ENCODE assay signal across 1 cellular context in genomic region chr1:19209990-19210771, GRCh38.
TF ChIP-seq lines count a peak whose summit lies in the region.

Gene UBR4 (minus strand): TSS chr1:19210266. CDS start chr1:19210248, 18 bp downstream.

TF ChIP-seq in HepG2, 621 proteins besides CTCF, POLR2A, EP300 and RAD21 (continued from another document and continues in another):
- TF ChIP-seq NFKB2 (CRISPR knock-in tag; IDR thresholded peaks at IDR 0.05; ENCODE audit: borderline replicate concordance) (peak; percentile 94), PRPF4 (IDR thresholded peaks at IDR 0.05; ENCODE audit: low read depth, low read length, poor library complexity, severe bottlenecking) (no peak), MYPOP (CRISPR knock-in tag; IDR thresholded peaks at IDR 0.05) (peak; percentile 91), ZNF317 (CRISPR knock-in tag; IDR thresholded peaks at IDR 0.05) (peak; percentile 62), BRD4 (CRISPR knock-in tag; IDR thresholded peaks at IDR 0.05) (peak; percentile 87), KAT8 (CRISPR knock-in tag; IDR thresholded peaks at IDR 0.05) (peak; percentile 98), KLF16 (CRISPR knock-in tag; IDR thresholded peaks at IDR 0.05) (peak in 1 of 2 experiments; percentile 95; a peak in 2 of 4 replicates), MTF2 (CRISPR knock-in tag; IDR thresholded peaks at IDR 0.05; ENCODE audit: borderline replicate concordance) (0 out of 2 replicates have a peak, but pooled peaks have one; percentile 66), NONO (IDR thresholded peaks at IDR 0.05) (no peak), NONO (CRISPR knock-in tag; conservative IDR thresholded peaks at IDR 0.05) (peak; percentile 96), MBNL3 (CRISPR knock-in tag; conservative IDR thresholded peaks at IDR 0.05) (no peak), HINFP (CRISPR knock-in tag; IDR thresholded peaks at IDR 0.05; ENCODE audit: low read depth) (no peak), HHEX (CRISPR knock-in tag; IDR thresholded peaks at IDR 0.05) (no peak), ZNF451 (CRISPR knock-in tag; IDR thresholded peaks at IDR 0.05) (peak; percentile 83; the same call in 1 of the 2 replicates), DPF2 (CRISPR knock-in tag; IDR thresholded peaks at IDR 0.05; ENCODE audit: borderline replicate concordance, low read depth) (peak; percentile 44; the same call in 1 of the 2 replicates), GMEB2 (CRISPR knock-in tag; IDR thresholded peaks at IDR 0.05; ENCODE audit: low read depth) (peak; percentile 83), IKZF5 (CRISPR knock-in tag; IDR thresholded peaks at IDR 0.05) (peak; percentile 92), ZNF780A (CRISPR knock-in tag; IDR thresholded peaks at IDR 0.05) (no peak), SPEN (CRISPR knock-in tag; IDR thresholded peaks at IDR 0.05; ENCODE audit: low read depth) (peak; percentile 99), ZNF263 (CRISPR knock-in tag; IDR thresholded peaks at IDR 0.05) (peak; percentile 71), ZNF207 (IDR thresholded peaks at IDR 0.05; ENCODE audit: borderline replicate concordance) (no peak), ZNF329 (CRISPR knock-in tag; IDR thresholded peaks at IDR 0.05; ENCODE audit: low read depth) (no peak), TBL1XR1 (IDR thresholded peaks at IDR 0.05; ENCODE audit: borderline replicate concordance, low read length, partially characterized antibody) (peak; percentile 14), ARID4A (CRISPR knock-in tag; IDR thresholded peaks at IDR 0.05; ENCODE audit: borderline replicate concordance) (peak; percentile 90; the same call in 1 of the 2 replicates), NR2F6 (IDR thresholded peaks at IDR 0.05) (0 out of 2 replicates have a peak, but pooled peaks have one; percentile 50), NR2F6 (CRISPR knock-in tag; IDR thresholded peaks at IDR 0.05) (peak; percentile 93), ZNF441 (CRISPR knock-in tag; IDR thresholded peaks at IDR 0.05; ENCODE audit: borderline replicate concordance) (peak; percentile 98), NFRKB (IDR thresholded peaks at IDR 0.05) (no peak), ZNF775 (CRISPR knock-in tag; IDR thresholded peaks at IDR 0.05; ENCODE audit: borderline replicate concordance) (no peak), LBX2 (CRISPR knock-in tag; IDR thresholded peaks at IDR 0.05; ENCODE audit: borderline replicate concordance) (no peak), ZNF343 (CRISPR knock-in tag; IDR thresholded peaks at IDR 0.05) (peak; percentile 72; the same call in 1 of the 2 replicates), TBP (CRISPR knock-in tag; IDR thresholded peaks at IDR 0.05) (0 out of 2 replicates have a peak, but pooled peaks have one; percentile 79), ZNF703 (CRISPR knock-in tag; IDR thresholded peaks at IDR 0.05; ENCODE audit: borderline replicate concordance) (no peak), HIVEP1 (CRISPR knock-in tag; IDR thresholded peaks at IDR 0.05) (peak; percentile 77; the same call in 1 of the 2 replicates), ZNF383 (CRISPR knock-in tag; IDR thresholded peaks at IDR 0.05; ENCODE audit: borderline replicate concordance) (no peak), ZNF18 (CRISPR knock-in tag; IDR thresholded peaks at IDR 0.05; ENCODE audit: insufficient replicate concordance) (no peak), FOXC1 (CRISPR knock-in tag; IDR thresholded peaks at IDR 0.05; ENCODE audit: borderline replicate concordance) (peak; percentile 82), PBX3 (CRISPR knock-in tag; IDR thresholded peaks at IDR 0.05; ENCODE audit: borderline replicate concordance) (no peak), MYNN (CRISPR knock-in tag; IDR thresholded peaks at IDR 0.05; ENCODE audit: low read depth) (no peak; the same call in 1 of the 2 replicates), ZNF558 (CRISPR knock-in tag; IDR thresholded peaks at IDR 0.05; ENCODE audit: borderline replicate concordance) (no peak; the same call in 1 of the 2 replicates), SIX1 (CRISPR knock-in tag; IDR thresholded peaks at IDR 0.05; ENCODE audit: borderline replicate concordance) (no peak; the same call in 1 of the 2 replicates), ZSCAN9 (CRISPR knock-in tag; IDR thresholded peaks at IDR 0.05; ENCODE audit: borderline replicate concordance) (peak; percentile 81), POLR2G (IDR thresholded peaks at IDR 0.05; ENCODE audit: low read depth, low read length) (peak; percentile 90), ZNF720 (CRISPR knock-in tag; IDR thresholded peaks at IDR 0.05) (no peak), ZNF251 (CRISPR knock-in tag; IDR thresholded peaks at IDR 0.05) (no peak), JUN (CRISPR knock-in tag; IDR thresholded peaks at IDR 0.05) (peak; percentile 84; the same call in 1 of the 2 replicates), HIC2 (CRISPR knock-in tag; IDR thresholded peaks at IDR 0.05; ENCODE audit: low read depth) (peak; percentile 88; the same call in 1 of the 2 replicates), SRF (IDR thresholded peaks at IDR 0.05; ENCODE audit: low read depth, low read length) (no peak), ZBTB8A (CRISPR knock-in tag; IDR thresholded peaks at IDR 0.05; ENCODE audit: borderline replicate concordance, low read depth) (no peak), THYN1 (CRISPR knock-in tag; IDR thresholded peaks at IDR 0.05; ENCODE audit: borderline replicate concordance, low read depth) (no peak), ZNF746 (CRISPR knock-in tag; IDR thresholded peaks at IDR 0.05) (no peak; the same call in 1 of the 2 replicates), ZNF296 (CRISPR knock-in tag; conservative IDR thresholded peaks at IDR 0.05) (no peak), HNRNPL (IDR thresholded peaks at IDR 0.05; ENCODE audit: low read depth, low read length) (peak; percentile 96), MEIS1 (CRISPR knock-in tag; IDR thresholded peaks at IDR 0.05; ENCODE audit: borderline replicate concordance) (no peak)
